Comparison of ENCODE assay signal across 9 cellular contexts in the genomic region with DNA sequence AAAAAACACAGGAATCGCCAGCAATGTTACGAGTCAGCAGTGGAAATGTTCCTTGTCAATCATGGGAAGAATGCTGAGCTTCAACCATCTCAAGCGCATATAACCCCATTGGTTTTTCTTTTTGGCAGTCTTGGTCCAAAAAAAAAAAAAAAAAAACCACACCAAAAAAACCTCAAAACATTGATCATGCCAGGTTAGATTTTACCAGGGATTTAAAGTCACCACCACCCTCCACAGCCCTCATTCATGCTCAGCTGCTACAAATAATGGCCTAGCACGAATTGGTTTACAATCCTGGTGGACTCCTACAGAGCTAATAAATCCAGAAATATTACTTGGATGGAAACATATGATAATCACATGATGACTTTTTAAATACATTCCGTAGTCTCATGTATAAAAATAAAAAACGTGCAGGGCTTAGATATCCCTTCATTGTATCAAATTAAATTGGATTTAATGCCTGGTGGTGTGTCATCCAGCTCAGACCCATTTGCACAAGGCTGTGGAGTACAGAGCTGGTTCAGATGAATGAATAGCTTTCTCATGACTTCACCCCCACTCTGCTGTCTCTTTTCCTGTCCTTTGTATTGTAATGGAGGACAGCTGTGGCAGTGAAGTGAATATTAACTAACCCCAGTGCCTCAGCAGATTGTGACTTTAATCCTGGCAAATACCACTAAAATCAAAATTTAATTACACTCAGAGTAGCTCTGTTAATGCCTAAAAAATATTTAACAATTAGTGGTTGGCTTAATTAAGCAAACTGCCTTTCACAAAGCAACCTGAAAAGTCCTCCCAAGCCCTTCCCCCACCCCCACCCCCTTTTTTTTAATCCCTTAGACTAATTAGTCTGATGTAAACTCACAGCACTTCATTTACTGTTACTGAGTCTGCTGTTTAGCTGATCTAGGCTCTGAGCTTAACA.
DNase-seq lines count a peak whose midpoint lies in the region; ATAC-seq and TF ChIP-seq lines count a peak whose summit lies in the region.
"Had no signal": no experiment of that assay in that cellular context is flagged by ENCODE, and none has a peak within 500 bp of the region (broad histone marks: within the 10 kb centered on the region; RNA-seq: fewer than 3 reads in every experiment).

No MANE protein-coding gene starts in this region.

- no peaks in the 10 kb centered on the region for H3K79me1 ChIP-seq in neuronal stem cell (ENCODE audit: low read depth, low read length)

- TF ChIP-seq CTCF in endothelial cell (IDR thresholded peaks at IDR 0.05; ENCODE audit: unreplicated experiment) (no peak), omental fat pad (IDR thresholded peaks at IDR 0.05) (no peak)

- no peak overlapping the region for H3K14ac ChIP-seq in neuronal stem cell (ENCODE audit: low read length)

- H3K18ac ChIP-seq in neuronal stem cell (ENCODE audit: low read length) = no peak overlapping the region

- no peak overlapping the region for H3K23ac ChIP-seq in neuronal stem cell (ENCODE audit: low read depth, low read length, poor library complexity)

- no peaks in the 10 kb centered on the region for H3K27me3 Mint-ChIP-seq in endothelial cell (ENCODE audit: unreplicated experiment)

- H3K27ac ChIP-seq in neuronal stem cell (replicated peaks; ENCODE audit: low read length) = peak overlapping the region; percentile 82
- H3K27ac ChIP-seq: heart left ventricle had no signal

- peaks cover 10 to 68% of the 10 kb centered on the region in 2 donors for H3K4me1 ChIP-seq in neuronal stem cell (ENCODE audit: control insufficient read depth in 2 of 2, insufficient read depth in 1 of 2, low read depth in 1 of 2, low read length in 2 of 2)
- H3K4me1 ChIP-seq: heart left ventricle had no signal

- no peaks in the 10 kb centered on the region for H3K9me3 Mint-ChIP-seq in endothelial cell (ENCODE audit: unreplicated experiment)

- H3K27ac Mint-ChIP-seq in endothelial cell (ENCODE audit: unreplicated experiment) = peak overlapping the region; percentile 93

- H3K9me3 ChIP-seq in neuronal stem cell (replicated peaks in 1 of 2; ENCODE audit: control insufficient read depth in 2 of 2, insufficient read depth in 1 of 2, low read depth in 1 of 2, low read length in 2 of 2) = peaks cover 0 to 9% of the 10 kb centered on the region in 2 donors

- peaks cover 4% of the 10 kb centered on the region for H3K4me1 Mint-ChIP-seq in endothelial cell (ENCODE audit: unreplicated experiment)

- H3K27me3 ChIP-seq in neuronal stem cell (ENCODE audit: control insufficient read depth in 3 of 3, insufficient read depth in 3 of 3, low read depth in 1 of 3, low read length in 3 of 3) = no peaks in the 10 kb centered on the region
- H3K27me3 ChIP-seq: heart left ventricle had no signal

- H2AFZ ChIP-seq in neuronal stem cell (ENCODE audit: low read length) = no peak overlapping the region

- no peak overlapping the region for H2BK15ac ChIP-seq in neuronal stem cell (ENCODE audit: low read length)

- no peak overlapping the region for H4K8ac ChIP-seq in neuronal stem cell (ENCODE audit: low read depth, low read length)

- no peak overlapping the region for H3K4ac ChIP-seq in neuronal stem cell (ENCODE audit: low read length)

- H3K4me3 Mint-ChIP-seq in endothelial cell (ENCODE audit: unreplicated experiment) = no peak overlapping the region

- no peak overlapping the region for H3K4me2 ChIP-seq in neuronal stem cell (ENCODE audit: insufficient read depth, low read length, poor library complexity, severe bottlenecking)

- no peak overlapping the region for H3K4me3 ChIP-seq in neuronal stem cell (ENCODE audit: low read length in 2 of 2)
- H3K4me3 ChIP-seq: heart left ventricle had no signal

- H2BK120ac ChIP-seq in neuronal stem cell (ENCODE audit: low read depth, low read length) = no peak overlapping the region

- DNase-seq in ELR (ENCODE audit: low read depth) = peak; percentile 57
- peak; percentile 38 for DNase-seq in NCI-H2196 (lab: John Stamatoyannopoulos, UW; ENCODE audit: unreplicated experiment)
- peak; percentile 16 for DNase-seq in endothelial cell (ENCODE audit: low spot score)
- peak; percentile 67 for DNase-seq in neuronal stem cell (ENCODE audit: low spot score)
- DNase-seq in HT-29 (ENCODE audit: low spot score) = no peak
- no peak for DNase-seq in activated effector memory CD4-positive, alpha-beta T cell treated with Interleukin-2 at 50 U/mL for 16 hours
- no peak for DNase-seq in NCI-H128 (lab: John Stamatoyannopoulos, UW; ENCODE audit: unreplicated experiment)
- DNase-seq in omental fat pad (ENCODE audit: low spot score) = no peak
- DNase-seq: heart left ventricle had no signal

- ATAC-seq in omental fat pad (ENCODE audit: low FRiP score) = no peak

- H3K36me3 Mint-ChIP-seq in endothelial cell (ENCODE audit: low read depth, unreplicated experiment) = no peaks in the 10 kb centered on the region

- H2AK5ac ChIP-seq in neuronal stem cell (ENCODE audit: low read depth, low read length) = no peak overlapping the region

- H2BK12ac ChIP-seq in neuronal stem cell (ENCODE audit: low read length) = no peak overlapping the region

- H4K91ac ChIP-seq in neuronal stem cell (ENCODE audit: low read depth, low read length, poor library complexity) = no peak overlapping the region

- H2BK5ac ChIP-seq in neuronal stem cell (ENCODE audit: low read length) = no peak overlapping the region

- H3K9ac ChIP-seq in neuronal stem cell (ENCODE audit: low read depth, low read length, poor library complexity) = no peak overlapping the region

- WGBS in neuronal stem cell (ENCODE audit: extremely low coverage in 2 of 2, insufficient read length in 2 of 2, insufficient replicate concordance in 1 of 2), 2 donors = no CpG with 5 or more reads among the region's 6 CpGs

- H3K36me3 ChIP-seq in neuronal stem cell (replicated peaks in 1 of 2; ENCODE audit: control insufficient read depth in 2 of 2, insufficient read depth in 2 of 2, low read length in 2 of 2) = no peaks in the 10 kb centered on the region
- H3K36me3 ChIP-seq: heart left ventricle had no signal

Comparison
In these comparisons a context has a peak if more than half of its experiments do, and no peak if none do; other contexts are left out.
1. DNase-seq: peak in ELR (single experiment), NCI-H2196 (single experiment), endothelial cell (single experiment) and neuronal stem cell (single experiment); none in HT-29 (single experiment), activated effector memory CD4-positive, alpha-beta T cell treated with Interleukin-2 at 50 U/mL for 16 hours (single experiment), NCI-H128 (single experiment) and omental fat pad (single experiment).